In genomic region chr18:58649966-58650816, GRCh38 we compare ENCODE assay signal across 11 cellular contexts. TPM values are rescaled to one million over a fixed set of nuclear protein-coding genes. Genes with fewer than 3 reads are reported as not detected.
DNase-seq lines count a peak whose midpoint lies in the region; ATAC-seq and TF ChIP-seq lines count a peak whose summit lies in the region.
"Had no signal": no experiment of that assay in that cellular context is flagged by ENCODE, and none has a peak within 500 bp of the region (broad histone marks: within the 10 kb centered on the region; RNA-seq: fewer than 3 reads in every experiment).

No MANE protein-coding gene starts in this region.

- peaks cover 21% of the 10 kb centered on the region for H3K9me3 Mint-ChIP-seq in activated T-helper 1 cell treated with anti-CD3 and anti-CD28 coated beads, Interleukin-12 subunit alpha, Interleukin-12 subunit beta, Interleukin-2, Interleukin-4 antibody, amounts not matched to agents 30 ng/mL and 10 ng/mL and 1 ng/mL, durations not matched to agents 14 hours and 24 hours and 36 hours

- no peak overlapping the region; the same call in 1 of the 2 replicates for H3K9ac ChIP-seq in BLaER1

- H3K27me3 ChIP-seq in BLaER1 (no peaks in the 10 kb centered on the region), osteoblast (ENCODE audit: insufficient read depth, low read length) (no peaks in the 10 kb centered on the region)

- no peak overlapping the region for H3K27ac ChIP-seq in BLaER1
- H3K27ac ChIP-seq in osteoblast (ENCODE audit: low read depth, low read length): no peak overlapping the region

- ATAC-seq in GM19035 (IDR thresholded peaks at IDR 0.05; ENCODE audit: unreplicated experiment) (peak; percentile 81), HG03108 (IDR thresholded peaks at IDR 0.05; ENCODE audit: unreplicated experiment) (peak; percentile 80)

- H3K4me2 ChIP-seq in BLaER1 (peak overlapping the region; percentile 62), osteoblast (ENCODE audit: insufficient read depth, low read length) (no peak overlapping the region)

- peaks cover 65% of the 10 kb centered on the region for H3K4me1 Mint-ChIP-seq in activated T-helper 1 cell treated with anti-CD3 and anti-CD28 coated beads, Interleukin-12 subunit alpha, Interleukin-12 subunit beta, Interleukin-2, Interleukin-4 antibody, amounts not matched to agents 30 ng/mL and 10 ng/mL and 1 ng/mL, durations not matched to agents 14 hours and 24 hours and 36 hours (ENCODE audit: low read depth)

- no peak overlapping the region for H2AFZ ChIP-seq in osteoblast (ENCODE audit: low read length)

- H3K36me3 ChIP-seq in BLaER1 (no peaks in the 10 kb centered on the region; the same call in 1 of the 2 replicates), osteoblast (ENCODE audit: insufficient read depth, low read length) (no peaks in the 10 kb centered on the region)

- H4K20me1 ChIP-seq in BLaER1 (no peaks in the 10 kb centered on the region), osteoblast (ENCODE audit: insufficient read depth, low read length) (no peaks in the 10 kb centered on the region)

- no peaks in the 10 kb centered on the region for H3K79me2 ChIP-seq in osteoblast (ENCODE audit: insufficient read depth, low read length)

- H3K27ac Mint-ChIP-seq in activated T-helper 1 cell treated with anti-CD3 and anti-CD28 coated beads, Interleukin-12 subunit alpha, Interleukin-12 subunit beta, Interleukin-2, Interleukin-4 antibody, amounts not matched to agents 30 ng/mL and 10 ng/mL and 1 ng/mL, durations not matched to agents 14 hours and 24 hours and 36 hours: peak overlapping the region; percentile 69

- intact Hi-C loops in activated T-helper 1 cell treated with anti-CD3 and anti-CD28 coated beads, Interleukin-12 subunit alpha, Interleukin-12 subunit beta, Interleukin-2, Interleukin-4 antibody, amounts not matched to agents 30 ng/mL and 10 ng/mL and 1 ng/mL, durations not matched to agents 14 hours and 24 hours and 36 hours (cut with micrococcal nuclease): loop anchor here (1.0 kb wide), 8 partner anchors 8 to 108 kb away; partner anchors contain the start of gene MALT1

- H3K27me3 Mint-ChIP-seq in activated T-helper 1 cell treated with anti-CD3 and anti-CD28 coated beads, Interleukin-12 subunit alpha, Interleukin-12 subunit beta, Interleukin-2, Interleukin-4 antibody, amounts not matched to agents 30 ng/mL and 10 ng/mL and 1 ng/mL, durations not matched to agents 14 hours and 24 hours and 36 hours (ENCODE audit: insufficient read depth): no peaks in the 10 kb centered on the region

- H3K4me1 ChIP-seq in BLaER1: peaks cover 33% of the 10 kb centered on the region
- peaks cover 5% of the 10 kb centered on the region for H3K4me1 ChIP-seq in osteoblast (ENCODE audit: insufficient read depth, low read length)

- H3K4me3 Mint-ChIP-seq in activated T-helper 1 cell treated with anti-CD3 and anti-CD28 coated beads, Interleukin-12 subunit alpha, Interleukin-12 subunit beta, Interleukin-2, Interleukin-4 antibody, amounts not matched to agents 30 ng/mL and 10 ng/mL and 1 ng/mL, durations not matched to agents 14 hours and 24 hours and 36 hours: peak overlapping the region; percentile 6

- H3K9me3 ChIP-seq in BLaER1: peaks cover 37% of the 10 kb centered on the region
- H3K9me3 ChIP-seq in osteoblast (ENCODE audit: low read depth, low read length): no peaks in the 10 kb centered on the region

- H3K4me3 ChIP-seq in BLaER1 (no peak overlapping the region), osteoblast (ENCODE audit: insufficient read depth, low read length) (no peak overlapping the region)
- H3K4me3 ChIP-seq: skin epidermis had no signal

- peak; percentile 73 for DNase-seq in activated T-helper 1 cell treated with anti-CD3 and anti-CD28 coated beads, Interleukin-12 subunit alpha, Interleukin-12 subunit beta, Interleukin-2, Interleukin-4 antibody, amounts not matched to agents 30 ng/mL and 10 ng/mL and 1 ng/mL, durations not matched to agents 14 hours and 24 hours and 36 hours (ENCODE audit: low spot score)
- DNase-seq in osteoblast (ENCODE audit: insufficient read length, low spot score, missing footprints) (no peak), midbrain (lab: John Stamatoyannopoulos, UW) (no peak), NCI-H1694 (lab: John Stamatoyannopoulos, UW) (no peak), NCI-H526 treated with DMSO at 0.1 percent for 48 hours (lab: John Stamatoyannopoulos, UW) (no peak)
- DNase-seq: Calu3, head of caudate nucleus had no signal

- TF ChIP-seq CTCF in osteoblast (IDR thresholded peaks at IDR 0.05; ENCODE audit: extremely low read depth, low read depth, low read length): no peak

- H3K36me3 Mint-ChIP-seq in activated T-helper 1 cell treated with anti-CD3 and anti-CD28 coated beads, Interleukin-12 subunit alpha, Interleukin-12 subunit beta, Interleukin-2, Interleukin-4 antibody, amounts not matched to agents 30 ng/mL and 10 ng/mL and 1 ng/mL, durations not matched to agents 14 hours and 24 hours and 36 hours (ENCODE audit: low read depth): peaks cover 21% of the 10 kb centered on the region

RNA-seq across cellular contexts. Expression of gene MALT1, which starts 21.1 kb away (rescaled TPM):
- 32.4 and 34.1 TPM in 2 replicates for total RNA-seq in activated T-helper 1 cell treated with anti-CD3 and anti-CD28 coated beads, Interleukin-12 subunit alpha, Interleukin-12 subunit beta, Interleukin-2, Interleukin-4 antibody, amounts not matched to agents 30 ng/mL and 10 ng/mL and 1 ng/mL, durations not matched to agents 14 hours and 24 hours and 36 hours
- 53.6 and 55.7 TPM in 2 replicates for total RNA-seq in osteoblast

RNA-seq across cellular contexts. Expression of gene ALPK2, which starts 21.3 kb away (rescaled TPM):
- total RNA-seq in activated T-helper 1 cell treated with anti-CD3 and anti-CD28 coated beads, Interleukin-12 subunit alpha, Interleukin-12 subunit beta, Interleukin-2, Interleukin-4 antibody, amounts not matched to agents 30 ng/mL and 10 ng/mL and 1 ng/mL, durations not matched to agents 14 hours and 24 hours and 36 hours: 0.16 and 0.47 TPM in 2 replicates
- total RNA-seq in osteoblast: 255 and 262 TPM in 2 replicates
- total RNA-seq: Calu3 had no signal

Comparison
In these comparisons a context has a peak if more than half of its experiments do, and no peak if none do; other contexts are left out.
1. RNA of gene ALPK2, which starts 21.3 kb away (total RNA-seq): 255 to 262 TPM in osteoblast; 0.16 to 0.47 TPM in activated T-helper 1 cell treated with anti-CD3 and anti-CD28 coated beads, Interleukin-12 subunit alpha, Interleukin-12 subunit beta, Interleukin-2, Interleukin-4 antibody, amounts not matched to agents 30 ng/mL and 10 ng/mL and 1 ng/mL, durations not matched to agents 14 hours and 24 hours and 36 hours; every median in the first group is over 100 times any median in the second.